ENCODE assay signal across 30 cellular contexts in the genomic region with DNA sequence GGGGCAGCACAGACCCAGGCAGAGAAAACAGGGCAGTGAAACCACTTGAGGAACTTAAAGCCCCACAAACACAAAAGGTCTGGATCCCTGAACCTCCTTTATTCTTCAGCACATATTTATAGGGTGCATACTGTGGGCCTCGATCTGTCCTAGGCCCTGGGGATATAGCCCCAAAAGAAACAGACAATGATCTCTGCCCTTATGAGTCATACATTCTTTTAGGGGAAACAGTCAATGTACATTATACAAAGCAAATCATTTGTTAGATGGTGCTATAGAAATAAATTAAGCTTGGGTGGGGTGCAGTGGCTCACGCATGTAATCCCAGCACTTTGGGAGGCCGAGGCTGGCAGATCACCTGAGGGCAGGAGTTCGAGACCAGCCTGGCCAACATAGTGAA. TPM values are rescaled to one million over a fixed set of nuclear protein-coding genes. Genes with fewer than 3 reads are reported as not detected.
DNase-seq lines count a peak whose midpoint lies in the region; ATAC-seq, FAIRE-seq and TF ChIP-seq lines count a peak whose summit lies in the region.
"Had no signal": no experiment of that assay in that cellular context is flagged by ENCODE, and none has a peak within 500 bp of the region (broad histone marks: within the 10 kb centered on the region; RNA-seq: fewer than 3 reads in every experiment).

No MANE protein-coding gene starts in this region.

- no peak for TF ChIP-seq EP300 in K562 (IDR thresholded peaks at IDR 0.05; ENCODE audit: low read length)

- no peak overlapping the region for H2AFZ ChIP-seq in K562 (ENCODE audit: low read depth, low read length)
- H2AFZ ChIP-seq in osteoblast (ENCODE audit: low read length) = no peak overlapping the region

- peaks cover 6 to 11% of the 10 kb centered on the region in 2 experiments; a peak in 4 of 5 replicates for H3K4me1 ChIP-seq in K562 (replicated peaks in 1 of 2; ENCODE audit: control insufficient read depth in 2 of 2, insufficient read depth in 2 of 2, low read length in 2 of 2)
- H3K4me1 ChIP-seq in osteoblast (ENCODE audit: insufficient read depth, low read length) = peaks cover 9% of the 10 kb centered on the region

- H3K27me3 ChIP-seq in K562 (ENCODE audit: control insufficient read depth in 2 of 2, insufficient read depth in 2 of 2, low read length in 2 of 2) = no peaks in the 10 kb centered on the region
- peaks cover 3% of the 10 kb centered on the region for H3K27me3 ChIP-seq in osteoblast (ENCODE audit: insufficient read depth, low read length)
- H3K27me3 ChIP-seq: upper lobe of left lung had no signal

- TF ChIP-seq POLR2A in K562 (conservative IDR thresholded peaks at IDR 0.05) = no peak

- H3K79me2 ChIP-seq in K562 (ENCODE audit: control insufficient read depth, insufficient read depth, low read length) = no peaks in the 10 kb centered on the region
- no peaks in the 10 kb centered on the region for H3K79me2 ChIP-seq in osteoblast (ENCODE audit: insufficient read depth, low read length)

- H3K36me3 ChIP-seq in K562 (ENCODE audit: control insufficient read depth, insufficient read depth, low read length) = no peaks in the 10 kb centered on the region
- no peaks in the 10 kb centered on the region for H3K36me3 ChIP-seq in osteoblast (ENCODE audit: insufficient read depth, low read length)
- H3K36me3 ChIP-seq: BLaER1, left lung, upper lobe of left lung had no signal

- H3K9me3 Mint-ChIP-seq in HFFc6 = no peaks in the 10 kb centered on the region
- H3K9me3 Mint-ChIP-seq in immature natural killer cell = no peaks in the 10 kb centered on the region
- H3K9me3 Mint-ChIP-seq: activated naive CD8-positive, alpha-beta T cell treated with anti-CD3 and anti-CD28 coated beads, Interleukin-2, amount 50 U/mL, for 24 hours; H9 had no signal

- POLR2A ChIA-PET in K562 (lab: Yijun Ruan, JAX) = interaction anchor here (2.3 kb wide), 1 partner anchor 39 kb away, joined by 8 read pairs; no protein-coding TSS in a partner anchor

- intact Hi-C loops in K562 (cut with micrococcal nuclease) = no loop called here

- H3K4me3 ChIP-seq in K562 = no peak overlapping the region
- no peak overlapping the region for H3K4me3 ChIP-seq in osteoblast (ENCODE audit: insufficient read depth, low read length)
- H3K4me3 ChIP-seq: BLaER1, coronary artery, left lung, SK-N-MC, upper lobe of left lung had no signal

- H3K9me1 ChIP-seq in K562 (ENCODE audit: control insufficient read depth, insufficient read depth, low read length) = no peaks in the 10 kb centered on the region

- no TSS peak for BruUV-seq in K562 (replicated peaks; lab: Mats Ljungman, UMichigan)

- in situ Hi-C loops in K562 (cut with MboI) = no loop called here

- H3K4me1 Mint-ChIP-seq in HFFc6 (ENCODE audit: low read depth) (peaks cover 28% of the 10 kb centered on the region), immature natural killer cell (peaks cover 0 to 1% of the 10 kb centered on the region in 2 donors)

- H3K9me3 ChIP-seq in K562 (replicated peaks; ENCODE audit: control insufficient read depth, insufficient read depth, low read depth, low read length) = no peaks in the 10 kb centered on the region
- H3K9me3 ChIP-seq in osteoblast (ENCODE audit: low read depth, low read length) = no peaks in the 10 kb centered on the region
- H3K9me3 ChIP-seq: BLaER1, left lung, upper lobe of left lung had no signal

- peak overlapping the region; percentile 43 for H3K27ac Mint-ChIP-seq in HFFc6
- no peak overlapping the region for H3K27ac Mint-ChIP-seq in immature natural killer cell
- H3K27ac Mint-ChIP-seq: activated naive CD8-positive, alpha-beta T cell treated with anti-CD3 and anti-CD28 coated beads, Interleukin-2, amount 50 U/mL, for 24 hours had no signal

- DNase-seq in HFFc6 = no peak
- no peak for DNase-seq in K562 (ENCODE audit: extremely low read depth in 1 of 4, low spot score in 3 of 4)
- DNase-seq in osteoblast (ENCODE audit: insufficient read length, low spot score, missing footprints) = peak; percentile 23
- no peak for DNase-seq in stimulated activated CD4-positive, alpha-beta T cell treated with anti-CD3 and anti-CD28 coated beads, Interleukin-4, amount 100 ng/mL, for 4 hours
- DNase-seq in immature natural killer cell = no peak
- DNase-seq: activated CD4-positive, CD25-positive, alpha-beta regulatory T cell; activated naive CD4-positive, alpha-beta T cell; activated naive CD8-positive, alpha-beta T cell treated with anti-CD3 and anti-CD28 coated beads, Interleukin-2, amount 50 U/mL, for 24 hours; caudate nucleus; effector memory CD4-positive, alpha-beta T cell; hypothalamus; KBM-7; mesenchymal stem cell; NCI-H1092 treated with DMSO at 0.1 percent for 48 hours; NCI-H187 treated with DMSO at 0.1 percent for 48 hours; NCI-H2171 treated with DMSO at 0.1 percent for 48 hours; NCI-H510A; small intestine; stimulated activated naive CD4-positive, alpha-beta T cell had no signal

- WGBS in K562 (ENCODE audit: insufficient coverage, low coverage, missing lambda C conversion rate) = 57% methylated on average over 4 of the region's 4 CpGs

- H3K27me3 Mint-ChIP-seq in HFFc6 (ENCODE audit: insufficient read depth) (peaks cover 1% of the 10 kb centered on the region), immature natural killer cell (ENCODE audit: low read depth in 3 of 3) (peaks cover 3 to 8% (median 6%) of the 10 kb centered on the region in 3 donors)

- H3K4me3 Mint-ChIP-seq in HFFc6 = no peak overlapping the region
- H3K4me3 Mint-ChIP-seq in immature natural killer cell = no peak overlapping the region
- H3K4me3 Mint-ChIP-seq: activated naive CD8-positive, alpha-beta T cell treated with anti-CD3 and anti-CD28 coated beads, Interleukin-2, amount 50 U/mL, for 24 hours had no signal

- no peak overlapping the region for H3K4me2 ChIP-seq in K562 (ENCODE audit: insufficient read depth, low read length)
- H3K4me2 ChIP-seq in osteoblast (ENCODE audit: insufficient read depth, low read length) = no peak overlapping the region
- H3K4me2 ChIP-seq: BLaER1 had no signal

- H3K9ac ChIP-seq in K562 (ENCODE audit: insufficient read depth in 1 of 2, low read depth in 2 of 2, low read length in 2 of 2) = no peak overlapping the region
- H3K9ac ChIP-seq: BLaER1 had no signal

- TF ChIP-seq CTCF in HFFc6 (IDR thresholded peaks at IDR 0.05) = no peak
- TF ChIP-seq CTCF in K562 (IDR thresholded peaks at IDR 0.05 in 2 of 3, conservative IDR thresholded peaks at IDR 0.05 in 1 of 3; ENCODE audit: insufficient read depth in 2 of 3, low read depth in 1 of 3, low read length in 3 of 3) = no peak
- TF ChIP-seq CTCF in osteoblast (IDR thresholded peaks at IDR 0.05; ENCODE audit: extremely low read depth, low read depth, low read length) = no peak

- no peak for ATAC-seq in K562
- ATAC-seq: activated naive CD8-positive, alpha-beta T cell treated with anti-CD3 and anti-CD28 coated beads, Interleukin-2, amount 50 U/mL, for 24 hours; left lung had no signal

- no peak overlapping the region for H3K27ac ChIP-seq in K562 (ENCODE audit: extremely low read depth, low read depth, low read length)
- H3K27ac ChIP-seq in osteoblast (ENCODE audit: low read depth, low read length) = no peak overlapping the region
- H3K27ac ChIP-seq: BLaER1, coronary artery, left lung, SK-N-MC, upper lobe of left lung had no signal

- no peak for TF ChIP-seq RAD21 in K562 (CRISPR knock-in tag; conservative IDR thresholded peaks at IDR 0.05 in 1 of 2, IDR thresholded peaks at IDR 0.05 in 1 of 2)

- H3K36me3 Mint-ChIP-seq in HFFc6 (ENCODE audit: low read depth) = no peaks in the 10 kb centered on the region
- no peaks in the 10 kb centered on the region for H3K36me3 Mint-ChIP-seq in immature natural killer cell

- CTCF ChIA-PET in K562 (lab: Yijun Ruan, JAX; ENCODE audit: low intra/inter-chr PET ratio) = no interaction called here

- H4K20me1 ChIP-seq in K562 (replicated peaks; ENCODE audit: control insufficient read depth, insufficient read depth, low read length) = no peaks in the 10 kb centered on the region
- H4K20me1 ChIP-seq in osteoblast (ENCODE audit: insufficient read depth, low read length) = no peaks in the 10 kb centered on the region
- H4K20me1 ChIP-seq: BLaER1 had no signal

- no peak for FAIRE-seq in K562 (lab: Jason Lieb, UNC)
- FAIRE-seq: GM12892, islet of Langerhans, small intestine had no signal

RNA-seq across cellular contexts. Expression of a gene that starts 10.0 kb away (rescaled TPM):
- total RNA-seq in HFFc6 (2021; fragmentation: NEBNext Ultra II Directional; extraction: Animal tissue kit (Norgen Biotek cat#: 25700)) = under 1 TPM; 0.24 to 0.54 (median 0.41) TPM
- 0.51 and 1.1 TPM in 2 replicates for total RNA-seq in K562 (2011; cell fraction: chromatin; rRNA removed; ENCODE audit: low replicate concordance)
- total RNA-seq in K562 (2011; cell fraction: nucleolus; rRNA removed) = 0.92 and 1.2 TPM in 2 replicates
- total RNA-seq in K562 (2011; cell fraction: nucleoplasm; rRNA removed) = 0.66 and 1.3 TPM in 2 replicates
- total RNA-seq in K562 (2014; rRNA removed) (0.09 and 0.45 TPM in 2 replicates), K562 (2014; rRNA removed; fragmentation: Illumina TruSeq; extraction: Trizol) (0.22 TPM in 1 of 2 replicates, not detected in the other), K562 (2015; rRNA removed; fragmentation: Illumina TruSeq; extraction: Trizol) (not detected in 2 replicates), K562 (2021) (1.1 and 2.2 TPM in 2 replicates), osteoblast (not detected in 2 replicates)
- polyA plus RNA-seq in K562 (2011; rRNA removed) (0.14 and 0.31 TPM in 2 replicates), K562 (2014; fragmentation: Illumina TruSeq; extraction: Trizol) (0.11 and 0.13 TPM in 2 replicates), K562 (2014; fragmentation: Nextera tagmentation; extraction: Ambion mirVana) (under 1 TPM; 0.03 to 0.06 TPM), K562 (2014; rRNA removed) (0.16 and 1.7 TPM in 2 replicates), immature natural killer cell (not detected)
- 0.16 and 0.94 TPM in 2 replicates for polyA plus RNA-seq in K562 (2011; cell fraction: cytosol; rRNA removed)
- 1.4 and 3.3 TPM in 2 replicates for polyA plus RNA-seq in K562 (2011; cell fraction: nucleus; rRNA removed)
- polyA plus RNA-seq in K562 (2012) = 0.22 and 0.29 TPM in 2 replicates
- polyA minus RNA-seq in K562 (2011; rRNA and poly(A)+ RNA removed) = 0.11 TPM in 1 of 2 replicates, not detected in the other
- not detected in 2 replicates for polyA minus RNA-seq in K562 (2011; cell fraction: cytosol; rRNA and poly(A)+ RNA removed)
- 0.56 and 0.94 TPM in 2 replicates for polyA minus RNA-seq in K562 (2011; cell fraction: nucleus; rRNA and poly(A)+ RNA removed)
- total RNA-seq: glomerular endothelial cell had no signal

RNA-seq across cellular contexts. Expression of a gene that starts 15.6 kb away (rescaled TPM):
- total RNA-seq in HFFc6 (2021; fragmentation: NEBNext Ultra II Directional; extraction: Animal tissue kit (Norgen Biotek cat#: 25700)) = under 1 TPM; 0.14 to 0.30 (median 0.21) TPM
- total RNA-seq in K562 (2011; cell fraction: chromatin; rRNA removed; ENCODE audit: low replicate concordance) = 0.12 TPM in 1 of 2 replicates, not detected in the other
- not detected in 2 replicates for total RNA-seq in K562 (2011; cell fraction: nucleolus; rRNA removed)
- total RNA-seq in K562 (2011; cell fraction: nucleoplasm; rRNA removed) = not detected in 2 replicates
- total RNA-seq in K562 (2014; rRNA removed) = not detected in 2 replicates
- not detected in 2 replicates for total RNA-seq in K562 (2014; rRNA removed; fragmentation: Illumina TruSeq; extraction: Trizol)
- total RNA-seq in K562 (2015; rRNA removed; fragmentation: Illumina TruSeq; extraction: Trizol) = 0.04 TPM in 1 of 2 replicates, not detected in the other
- not detected in 2 replicates for total RNA-seq in K562 (2021)
- polyA plus RNA-seq in K562 (2011; rRNA removed) = not detected in 2 replicates
- not detected in 2 replicates for polyA plus RNA-seq in K562 (2011; cell fraction: cytosol; rRNA removed)
- polyA plus RNA-seq in K562 (2011; cell fraction: nucleus; rRNA removed) = 0.03 and 0.06 TPM in 2 replicates
- 0.14 TPM in 1 of 2 replicates, not detected in the other for polyA plus RNA-seq in K562 (2012)
- polyA plus RNA-seq in K562 (2014; fragmentation: Illumina TruSeq; extraction: Trizol) = not detected in 2 replicates
- not detected for polyA plus RNA-seq in K562 (2014; fragmentation: Nextera tagmentation; extraction: Ambion mirVana)
- polyA plus RNA-seq in K562 (2014; rRNA removed) = 0.04 TPM in 1 of 2 replicates, not detected in the other
- polyA minus RNA-seq in K562 (2011; rRNA and poly(A)+ RNA removed) = not detected in 2 replicates
- not detected in 2 replicates for polyA minus RNA-seq in K562 (2011; cell fraction: cytosol; rRNA and poly(A)+ RNA removed)
- not detected in 2 replicates for polyA minus RNA-seq in K562 (2011; cell fraction: nucleus; rRNA and poly(A)+ RNA removed)
- not detected in 2 replicates for total RNA-seq in osteoblast
- polyA plus RNA-seq in immature natural killer cell = not detected
- total RNA-seq: epithelial cell of proximal tubule; glomerular endothelial cell; T-helper 1 cell treated with Interleukin-12 subunit alpha and Interleukin-12 subunit beta and Interleukin-4 antibody, amounts not matched to agents 30 ng/mL and 1 ng/mL, for 36 hours; upper lobe of left lung had no signal

RNA-seq across cellular contexts. Expression of a gene that starts 18.3 kb away (rescaled TPM):
- 10 to 100 TPM; 18.9 to 31.8 (median 26.9) TPM for total RNA-seq in HFFc6 (2021; fragmentation: NEBNext Ultra II Directional; extraction: Animal tissue kit (Norgen Biotek cat#: 25700))
- 48.2 and 140 TPM in 2 replicates for total RNA-seq in K562 (2011; cell fraction: chromatin; rRNA removed; ENCODE audit: low replicate concordance)
- total RNA-seq in K562 (2011; cell fraction: nucleolus; rRNA removed) = 69.2 and 70.9 TPM in 2 replicates
- 56.7 and 63.2 TPM in 2 replicates for total RNA-seq in K562 (2011; cell fraction: nucleoplasm; rRNA removed)
- total RNA-seq in K562 (2014; rRNA removed) = 4.5 and 10.5 TPM in 2 replicates
- total RNA-seq in K562 (2014; rRNA removed; fragmentation: Illumina TruSeq; extraction: Trizol) = 1.3 and 2.1 TPM in 2 replicates
- total RNA-seq in K562 (2015; rRNA removed; fragmentation: Illumina TruSeq; extraction: Trizol) = 1.6 and 2.0 TPM in 2 replicates
- total RNA-seq in K562 (2021) = 24.4 and 26.0 TPM in 2 replicates
- polyA plus RNA-seq in K562 (2011; rRNA removed) = 3.4 and 11.1 TPM in 2 replicates
- 2.9 and 4.2 TPM in 2 replicates for polyA plus RNA-seq in K562 (2011; cell fraction: cytosol; rRNA removed)
- 21.8 and 47.2 TPM in 2 replicates for polyA plus RNA-seq in K562 (2011; cell fraction: nucleus; rRNA removed)
- 8.0 and 12.4 TPM in 2 replicates for polyA plus RNA-seq in K562 (2012)
- polyA plus RNA-seq in K562 (2014; fragmentation: Illumina TruSeq; extraction: Trizol) = 6.7 and 11.2 TPM in 2 replicates
- polyA plus RNA-seq in K562 (2014; fragmentation: Nextera tagmentation; extraction: Ambion mirVana) = under 1 TPM; 0.13 to 0.25 TPM
- polyA plus RNA-seq in K562 (2014; rRNA removed) = 11.0 TPM in 2 replicates
- 3.6 and 5.6 TPM in 2 replicates for polyA minus RNA-seq in K562 (2011; rRNA and poly(A)+ RNA removed)
- polyA minus RNA-seq in K562 (2011; cell fraction: cytosol; rRNA and poly(A)+ RNA removed) = 14.1 and 21.2 TPM in 2 replicates
- polyA minus RNA-seq in K562 (2011; cell fraction: nucleus; rRNA and poly(A)+ RNA removed) = 17.4 and 17.8 TPM in 2 replicates
- total RNA-seq in osteoblast = 11.2 and 16.6 TPM in 2 replicates
- polyA plus RNA-seq in immature natural killer cell = 1 to 10 TPM; 3.5 to 8.5 (median 4.5) TPM

RNA-seq across cellular contexts. Expression of a gene that starts 28.8 kb away (rescaled TPM):
- total RNA-seq in HFFc6 (2021; fragmentation: NEBNext Ultra II Directional; extraction: Animal tissue kit (Norgen Biotek cat#: 25700)) = 10 to 100 TPM; 37.0 to 47.6 (median 44.5) TPM
- 54.5 and 58.1 TPM in 2 replicates for total RNA-seq in K562 (2011; cell fraction: chromatin; rRNA removed; ENCODE audit: low replicate concordance)
- 32.9 and 33.8 TPM in 2 replicates for total RNA-seq in K562 (2011; cell fraction: nucleolus; rRNA removed)
- 75.0 and 137 TPM in 2 replicates for total RNA-seq in K562 (2011; cell fraction: nucleoplasm; rRNA removed)
- 5.9 and 6.0 TPM in 2 replicates for total RNA-seq in K562 (2014; rRNA removed)
- total RNA-seq in K562 (2014; rRNA removed; fragmentation: Illumina TruSeq; extraction: Trizol) = 4.8 and 5.5 TPM in 2 replicates
- 4.4 and 4.9 TPM in 2 replicates for total RNA-seq in K562 (2015; rRNA removed; fragmentation: Illumina TruSeq; extraction: Trizol)
- 17.5 and 23.4 TPM in 2 replicates for total RNA-seq in K562 (2021)
- polyA plus RNA-seq in K562 (2011; rRNA removed) = 13.4 and 22.8 TPM in 2 replicates
- 13.3 and 24.8 TPM in 2 replicates for polyA plus RNA-seq in K562 (2011; cell fraction: cytosol; rRNA removed)
- 83.4 and 84.6 TPM in 2 replicates for polyA plus RNA-seq in K562 (2011; cell fraction: nucleus; rRNA removed)
- 24.0 and 57.3 TPM in 2 replicates for polyA plus RNA-seq in K562 (2012)
- 28.1 and 31.8 TPM in 2 replicates for polyA plus RNA-seq in K562 (2014; fragmentation: Illumina TruSeq; extraction: Trizol)
- 1 to 10 TPM; 2.3 to 3.2 TPM for polyA plus RNA-seq in K562 (2014; fragmentation: Nextera tagmentation; extraction: Ambion mirVana)
- 22.9 and 23.3 TPM in 2 replicates for polyA plus RNA-seq in K562 (2014; rRNA removed)
- polyA minus RNA-seq in K562 (2011; rRNA and poly(A)+ RNA removed) = 4.4 and 4.6 TPM in 2 replicates
- 4.1 and 5.7 TPM in 2 replicates for polyA minus RNA-seq in K562 (2011; cell fraction: cytosol; rRNA and poly(A)+ RNA removed)
- polyA minus RNA-seq in K562 (2011; cell fraction: nucleus; rRNA and poly(A)+ RNA removed) = 10.6 and 12.4 TPM in 2 replicates
- total RNA-seq in osteoblast = 5.3 and 5.4 TPM in 2 replicates
- 10 to 100 TPM; 33.6 to 93.6 (median 39.5) TPM for polyA plus RNA-seq in immature natural killer cell

RNA-seq across cellular contexts. Expression of a gene that starts 42.2 kb away (rescaled TPM):
- 10 to 100 TPM; 13.8 to 18.8 (median 17.5) TPM for total RNA-seq in HFFc6 (2021; fragmentation: NEBNext Ultra II Directional; extraction: Animal tissue kit (Norgen Biotek cat#: 25700))
- 42.3 and 63.3 TPM in 2 replicates for total RNA-seq in K562 (2011; cell fraction: chromatin; rRNA removed; ENCODE audit: low replicate concordance)
- 76.2 and 101 TPM in 2 replicates for total RNA-seq in K562 (2011; cell fraction: nucleolus; rRNA removed)
- total RNA-seq in K562 (2011; cell fraction: nucleoplasm; rRNA removed) = 131 and 204 TPM in 2 replicates
- total RNA-seq in K562 (2014; rRNA removed) (11.4 and 15.5 TPM in 2 replicates), K562 (2014; rRNA removed; fragmentation: Illumina TruSeq; extraction: Trizol) (24.0 and 28.1 TPM in 2 replicates), K562 (2015; rRNA removed; fragmentation: Illumina TruSeq; extraction: Trizol) (16.8 and 16.9 TPM in 2 replicates), K562 (2021) (16.3 and 16.8 TPM in 2 replicates), osteoblast (8.3 and 8.8 TPM in 2 replicates)
- polyA plus RNA-seq in K562 (2011; rRNA removed) (23.1 and 26.2 TPM in 2 replicates), K562 (2014; fragmentation: Illumina TruSeq; extraction: Trizol) (7.1 and 9.7 TPM in 2 replicates), K562 (2014; fragmentation: Nextera tagmentation; extraction: Ambion mirVana) (10 to 100 TPM; 17.4 to 19.5 TPM), K562 (2014; rRNA removed) (12.5 and 16.7 TPM in 2 replicates), immature natural killer cell (10 to 100 TPM; 53.3 to 69.3 (median 64.0) TPM)
- polyA plus RNA-seq in K562 (2011; cell fraction: cytosol; rRNA removed) = 30.2 and 33.9 TPM in 2 replicates
- 38.7 and 40.6 TPM in 2 replicates for polyA plus RNA-seq in K562 (2011; cell fraction: nucleus; rRNA removed)
- polyA plus RNA-seq in K562 (2012) = 18.6 and 19.9 TPM in 2 replicates
- 56.1 and 92.4 TPM in 2 replicates for polyA minus RNA-seq in K562 (2011; rRNA and poly(A)+ RNA removed)
- polyA minus RNA-seq in K562 (2011; cell fraction: cytosol; rRNA and poly(A)+ RNA removed) = 26.4 and 31.2 TPM in 2 replicates
- 63.1 and 97.3 TPM in 2 replicates for polyA minus RNA-seq in K562 (2011; cell fraction: nucleus; rRNA and poly(A)+ RNA removed)
